11 cellular contexts compared by ENCODE assay signal in genomic region chr2:57890462-57890861, GRCh38.
DNase-seq lines count a peak whose midpoint lies in the region; ATAC-seq and TF ChIP-seq lines count a peak whose summit lies in the region.
"Had no signal": no experiment of that assay in that cellular context is flagged by ENCODE, and none has a peak within 500 bp of the region (broad histone marks: within the 10 kb centered on the region; RNA-seq: fewer than 3 reads in every experiment).

No MANE protein-coding gene starts in this region.

- H3K79me2 ChIP-seq in OCI-LY3 (ENCODE audit: low read length), result no peaks in the 10 kb centered on the region

- H2AFZ ChIP-seq in OCI-LY3 (ENCODE audit: low read depth, low read length), result no peak overlapping the region

- H3K9me3 ChIP-seq in OCI-LY3 (ENCODE audit: insufficient read depth, low read length), result no peaks in the 10 kb centered on the region

- H3K9ac ChIP-seq in OCI-LY3 (ENCODE audit: low read length), result peak overlapping the region; percentile 34; the same call in 1 of the 2 replicates

- H3K27me3 Mint-ChIP-seq in activated T-cell treated with anti-CD3 and anti-CD28 coated beads, Interleukin-2, amount 50 U/mL, for 24 hours, result no peaks in the 10 kb centered on the region

- H3K4me1 ChIP-seq in OCI-LY3 (ENCODE audit: low read length), result peaks cover 85% of the 10 kb centered on the region

- H3K36me3 Mint-ChIP-seq in activated T-cell treated with anti-CD3 and anti-CD28 coated beads, Interleukin-2, amount 50 U/mL, for 24 hours (ENCODE audit: low read depth), result no peaks in the 10 kb centered on the region

- no peak overlapping the region for H3K4me3 Mint-ChIP-seq in activated T-cell treated with anti-CD3 and anti-CD28 coated beads, Interleukin-2, amount 50 U/mL, for 24 hours
- H3K4me3 Mint-ChIP-seq: activated T-helper 1 cell treated with anti-CD3 and anti-CD28 coated beads, Interleukin-12 subunit alpha, Interleukin-12 subunit beta, Interleukin-2, Interleukin-4 antibody, amounts not matched to agents 30 ng/mL and 10 ng/mL and 1 ng/mL, durations not matched to agents 14 hours and 24 hours and 36 hours had no signal

- no peaks in the 10 kb centered on the region for H3K9me3 Mint-ChIP-seq in activated T-cell treated with anti-CD3 and anti-CD28 coated beads, Interleukin-2, amount 50 U/mL, for 24 hours
- H3K9me3 Mint-ChIP-seq: activated T-helper 1 cell treated with anti-CD3 and anti-CD28 coated beads, Interleukin-12 subunit alpha, Interleukin-12 subunit beta, Interleukin-2, Interleukin-4 antibody, amounts not matched to agents 30 ng/mL and 10 ng/mL and 1 ng/mL, durations not matched to agents 14 hours and 24 hours and 36 hours had no signal

- H3K36me3 ChIP-seq in OCI-LY3 (replicated peaks; ENCODE audit: low read depth, low read length), result no peaks in the 10 kb centered on the region

- H3K4me2 ChIP-seq in OCI-LY3 (ENCODE audit: low read length), result peak overlapping the region; percentile 50

- no peak for TF ChIP-seq CTCF in OCI-LY3 (IDR thresholded peaks at IDR 0.05; ENCODE audit: low read depth, low read length)

- H3K27me3 ChIP-seq in OCI-LY3 (ENCODE audit: low read depth, low read length), result no peaks in the 10 kb centered on the region

- intact Hi-C loops in head of caudate nucleus (cut with DNase I), result loop anchor here (10.0 kb wide), 1 partner anchor 564 kb away; no protein-coding TSS in a partner anchor

- no peak overlapping the region for H3K27ac Mint-ChIP-seq in activated T-cell treated with anti-CD3 and anti-CD28 coated beads, Interleukin-2, amount 50 U/mL, for 24 hours
- H3K27ac Mint-ChIP-seq: activated T-helper 1 cell treated with anti-CD3 and anti-CD28 coated beads, Interleukin-12 subunit alpha, Interleukin-12 subunit beta, Interleukin-2, Interleukin-4 antibody, amounts not matched to agents 30 ng/mL and 10 ng/mL and 1 ng/mL, durations not matched to agents 14 hours and 24 hours and 36 hours had no signal

- DNase-seq in renal cortical epithelial cell (ENCODE audit: low read depth), result peak; percentile 79
- no peak for DNase-seq in head of caudate nucleus
- no peak for DNase-seq in activated T-cell treated with anti-CD3 and anti-CD28 coated beads, Interleukin-2, amount 50 U/mL, for 24 hours
- no peak for DNase-seq in NCI-H1436 (lab: John Stamatoyannopoulos, UW)
- DNase-seq: left cardiac atrium, retina had no signal

- H3K4me3 ChIP-seq in OCI-LY3 (ENCODE audit: low read length), result no peak overlapping the region

- ATAC-seq in GM18520 (IDR thresholded peaks at IDR 0.05; ENCODE audit: unreplicated experiment), result peak; percentile 34
- peak; percentile 31 for ATAC-seq in HG02623 (IDR thresholded peaks at IDR 0.05; ENCODE audit: unreplicated experiment)
- ATAC-seq in HG03439 (IDR thresholded peaks at IDR 0.05; ENCODE audit: unreplicated experiment), result no peak
- ATAC-seq: left cardiac atrium had no signal

- peak overlapping the region; percentile 59 for H3K27ac ChIP-seq in OCI-LY3 (ENCODE audit: low read length)

- no peaks in the 10 kb centered on the region for H4K20me1 ChIP-seq in OCI-LY3 (ENCODE audit: insufficient read depth, low read length)

- H3K4me1 Mint-ChIP-seq in activated T-cell treated with anti-CD3 and anti-CD28 coated beads, Interleukin-2, amount 50 U/mL, for 24 hours (ENCODE audit: low read depth), result peaks cover 9% of the 10 kb centered on the region
